ENCODE assay signal across 38 cellular contexts in genomic region chr17:34384271-34384670, GRCh38. TPM values are rescaled to one million over a fixed set of nuclear protein-coding genes. Genes with fewer than 3 reads are reported as not detected.
"Had no signal": no experiment of that assay in that cellular context is flagged by ENCODE, and none has a peak within 500 bp of the region (broad histone marks: within the 10 kb centered on the region; RNA-seq: fewer than 3 reads in every experiment).

No MANE protein-coding gene starts in this region.

- H3K9me3 Mint-ChIP-seq: activated B cell treated with CpG ODN at 0.5 μM for 24 hours; activated CD4-positive, alpha-beta memory T cell treated with anti-CD3 and anti-CD28 coated beads for 36 hours; activated naive CD8-positive, alpha-beta T cell treated with anti-CD3 and anti-CD28 coated beads for 36 hours; activated T-cell treated with anti-CD3 and anti-CD28 coated beads, Interleukin-2, amount 50 U/mL, for 72 hours; activated T-helper 17 cell treated with anti-CD3 and anti-CD28 coated beads, Interleukin-2, amount 50 U/mL, for 72 hours; IgD-negative memory B cell had no signal

- H3K27ac ChIP-seq: brain microvascular endothelial cell, Peyer's patch, VCaP had no signal

- H3K9me3 ChIP-seq: Peyer's patch had no signal

- H3K4me1 ChIP-seq: Peyer's patch had no signal

- DNase-seq: activated B cell treated with CpG ODN at 0.5 μM for 24 hours; activated CD4-positive, alpha-beta memory T cell treated with anti-CD3 and anti-CD28 coated beads for 36 hours; activated CD4-positive, alpha-beta T cell treated with anti-CD3 and anti-CD28 coated beads for 4 hours; activated CD4-positive, alpha-beta T cell treated with anti-CD3 and anti-CD28 coated beads, Interleukin-2, amount 50 U/mL, for 1 hour; activated CD4-positive, CD25-positive, alpha-beta regulatory T cell treated with anti-CD3 and anti-CD28 coated beads, Interleukin-2, amount 50 U/mL, for 72 hours; activated effector memory CD4-positive, alpha-beta T cell treated with anti-CD3 and anti-CD28 coated beads, Interleukin-2, amount 50 U/mL, for 16 hours; activated naive CD4-positive, alpha-beta T cell; activated naive CD4-positive, alpha-beta T cell treated with anti-CD3 and anti-CD28 coated beads, Interleukin-2, amount 50 U/mL, for 16 hours; activated naive CD8-positive, alpha-beta T cell treated with anti-CD3 and anti-CD28 coated beads for 36 hours; activated T-cell treated with anti-CD3 and anti-CD28 coated beads, Interleukin-2, amount 50 U/mL, for 1 hour; activated T-cell treated with anti-CD3 and anti-CD28 coated beads, Interleukin-2, amount 50 U/mL, for 72 hours; amniotic stem cell; aorta; brain microvascular endothelial cell; central memory CD4-positive, alpha-beta T cell; Kasumi-1; KBM-7; NCI-H1092 treated with DMSO at 0.1 percent for 48 hours; NCI-H1417 treated with DMSO at 0.1 percent for 48 hours; NCI-H187 treated with DMSO at 0.1 percent for 48 hours; NCI-H2081 treated with DMSO at 0.1 percent for 48 hours; NCI-H226; NCI-H446 treated with DMSO at 0.1 percent for 48 hours; NCI-H524; NCI-H69; NCI-H82; PC-3; Peyer's patch; RPMI8226; SIG-M5; T-helper 1 cell; T-helper 9 cell had no signal

- H3K27me3 Mint-ChIP-seq: activated B cell treated with CpG ODN at 0.5 μM for 24 hours had no signal

- H3K4me3 ChIP-seq: Peyer's patch had no signal

- H3K36me3 Mint-ChIP-seq: activated CD4-positive, alpha-beta memory T cell treated with anti-CD3 and anti-CD28 coated beads for 36 hours; activated naive CD8-positive, alpha-beta T cell treated with anti-CD3 and anti-CD28 coated beads for 36 hours; IgD-negative memory B cell had no signal

- ATAC-seq: activated T-cell treated with anti-CD3 and anti-CD28 coated beads, Interleukin-2, amount 50 U/mL, for 72 hours; activated T-helper 17 cell treated with anti-CD3 and anti-CD28 coated beads, Interleukin-2, amount 50 U/mL, for 72 hours; PC-3; SK-N-SH treated with all-trans-retinoic acid at 6 μM for 48 hours had no signal

- H3K27ac Mint-ChIP-seq: activated B cell treated with CpG ODN at 0.5 μM for 24 hours; activated CD4-positive, alpha-beta memory T cell treated with anti-CD3 and anti-CD28 coated beads for 36 hours; activated naive CD8-positive, alpha-beta T cell treated with anti-CD3 and anti-CD28 coated beads for 36 hours; activated T-cell treated with anti-CD3 and anti-CD28 coated beads, Interleukin-2, amount 50 U/mL, for 72 hours; activated T-helper 17 cell treated with anti-CD3 and anti-CD28 coated beads, Interleukin-2, amount 50 U/mL, for 72 hours; IgD-negative memory B cell had no signal

- H3K4me3 Mint-ChIP-seq: activated B cell treated with CpG ODN at 0.5 μM for 24 hours; activated CD4-positive, alpha-beta memory T cell treated with anti-CD3 and anti-CD28 coated beads for 36 hours; activated naive CD8-positive, alpha-beta T cell treated with anti-CD3 and anti-CD28 coated beads for 36 hours; activated T-cell treated with anti-CD3 and anti-CD28 coated beads, Interleukin-2, amount 50 U/mL, for 72 hours; activated T-helper 17 cell treated with anti-CD3 and anti-CD28 coated beads, Interleukin-2, amount 50 U/mL, for 72 hours; IgD-negative memory B cell had no signal

- H3K36me3 ChIP-seq: brain microvascular endothelial cell, Peyer's patch had no signal

- H3K27me3 ChIP-seq: brain microvascular endothelial cell, Peyer's patch had no signal

RNA-seq across cellular contexts. Expression of gene CCL1, which starts 21.2 kb away (rescaled TPM):
- total RNA-seq: activated B cell treated with CpG ODN at 0.5 μM for 24 hours; activated naive CD8-positive, alpha-beta T cell treated with anti-CD3 and anti-CD28 coated beads for 36 hours; activated T-cell treated with anti-CD3 and anti-CD28 coated beads, Interleukin-2, amount 50 U/mL, for 72 hours; aorta; cerebellum; PC-3; Peyer's patch; SK-MEL-5 had no signal
- polyA plus RNA-seq: aorta, IgD-negative memory B cell had no signal

RNA-seq across cellular contexts. Expression of gene CCL13, which starts 28.0 kb away (rescaled TPM):
- total RNA-seq: activated B cell treated with CpG ODN at 0.5 μM for 24 hours; activated CD4-positive, alpha-beta memory T cell treated with anti-CD3 and anti-CD28 coated beads for 36 hours; activated naive CD8-positive, alpha-beta T cell treated with anti-CD3 and anti-CD28 coated beads for 36 hours; activated T-cell treated with anti-CD3 and anti-CD28 coated beads, Interleukin-2, amount 50 U/mL, for 72 hours; activated T-helper 17 cell treated with anti-CD3 and anti-CD28 coated beads, Interleukin-2, amount 50 U/mL, for 72 hours; PC-3; SK-MEL-5 had no signal
- polyA plus RNA-seq: IgD-negative memory B cell had no signal
